In the genomic region with DNA sequence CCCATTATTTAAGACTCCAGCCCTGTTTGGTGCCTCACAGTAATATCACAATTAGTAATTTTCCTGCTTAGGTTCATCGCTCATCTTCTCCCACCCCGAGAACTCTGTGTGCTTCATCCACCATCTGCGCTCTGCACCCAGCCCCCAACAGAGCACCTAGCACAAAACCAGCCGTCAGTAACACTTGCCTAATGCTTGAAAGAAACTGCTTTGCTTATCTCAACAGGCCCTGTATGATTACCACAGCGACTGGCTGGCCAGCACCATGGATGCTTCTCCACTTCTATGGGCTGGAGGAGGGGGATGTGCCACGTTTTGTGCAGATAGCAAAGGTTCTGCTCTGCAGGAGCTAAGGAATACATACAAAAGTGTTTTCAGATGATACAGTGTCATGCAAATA, we compare ENCODE assay signal across 20 cellular contexts.
"Had no signal": no experiment of that assay in that cellular context is flagged by ENCODE, and none has a peak within 500 bp of the region (broad histone marks: within the 10 kb centered on the region; RNA-seq: fewer than 3 reads in every experiment).

No MANE protein-coding gene starts in this region.

- H3K36me3 ChIP-seq: breast epithelium, Peyer's patch had no signal

- DNase-seq: activated CD4-positive, alpha-beta T cell treated with anti-CD3 and anti-CD28 coated beads for 4 hours; activated CD8-positive, alpha-beta memory T cell treated with anti-CD3 and anti-CD28 coated beads, Interleukin-2, amount 50 U/mL, for 48 hours; activated CD8-positive, alpha-beta T cell treated with anti-CD3 and anti-CD28 coated beads for 36 hours; activated naive CD4-positive, alpha-beta T cell treated with anti-CD3 and anti-CD28 coated beads, Interleukin-2, amount 50 U/mL, for 16 hours; activated T-cell treated with anti-CD3 and anti-CD28 coated beads, Interleukin-2, amount 50 U/mL, for 1 hour; aorta; MG63; MV-4-11; NCI-H1105; NCI-H1436; NCI-H1694 treated with DMSO at 0.1 percent for 48 hours; NCI-H2029 treated with DMSO at 0.1 percent for 48 hours; NCI-H446; NCI-H524; NCI-H82; Peyer's patch; SHP77 treated with DMSO at 0.1 percent for 48 hours had no signal

- H3K27me3 ChIP-seq: breast epithelium, MG63, Peyer's patch had no signal

- ATAC-seq: activated CD4-positive, CD25-positive, alpha-beta regulatory T cell treated with anti-CD3 and anti-CD28 coated beads, Interleukin-2, amount 50 U/mL, for 24 hours; activated CD8-positive, alpha-beta T cell treated with anti-CD3 and anti-CD28 coated beads for 36 hours had no signal

- H3K4me3 ChIP-seq: breast epithelium, MG63, Peyer's patch had no signal

- H3K4me1 ChIP-seq: breast epithelium, Peyer's patch had no signal

- H3K27ac ChIP-seq: breast epithelium, Peyer's patch, RWPE1 had no signal

- H3K9me3 ChIP-seq: breast epithelium, MG63, Peyer's patch had no signal
